Comparison of ENCODE assay signal across 1 cellular context in the genomic region with DNA sequence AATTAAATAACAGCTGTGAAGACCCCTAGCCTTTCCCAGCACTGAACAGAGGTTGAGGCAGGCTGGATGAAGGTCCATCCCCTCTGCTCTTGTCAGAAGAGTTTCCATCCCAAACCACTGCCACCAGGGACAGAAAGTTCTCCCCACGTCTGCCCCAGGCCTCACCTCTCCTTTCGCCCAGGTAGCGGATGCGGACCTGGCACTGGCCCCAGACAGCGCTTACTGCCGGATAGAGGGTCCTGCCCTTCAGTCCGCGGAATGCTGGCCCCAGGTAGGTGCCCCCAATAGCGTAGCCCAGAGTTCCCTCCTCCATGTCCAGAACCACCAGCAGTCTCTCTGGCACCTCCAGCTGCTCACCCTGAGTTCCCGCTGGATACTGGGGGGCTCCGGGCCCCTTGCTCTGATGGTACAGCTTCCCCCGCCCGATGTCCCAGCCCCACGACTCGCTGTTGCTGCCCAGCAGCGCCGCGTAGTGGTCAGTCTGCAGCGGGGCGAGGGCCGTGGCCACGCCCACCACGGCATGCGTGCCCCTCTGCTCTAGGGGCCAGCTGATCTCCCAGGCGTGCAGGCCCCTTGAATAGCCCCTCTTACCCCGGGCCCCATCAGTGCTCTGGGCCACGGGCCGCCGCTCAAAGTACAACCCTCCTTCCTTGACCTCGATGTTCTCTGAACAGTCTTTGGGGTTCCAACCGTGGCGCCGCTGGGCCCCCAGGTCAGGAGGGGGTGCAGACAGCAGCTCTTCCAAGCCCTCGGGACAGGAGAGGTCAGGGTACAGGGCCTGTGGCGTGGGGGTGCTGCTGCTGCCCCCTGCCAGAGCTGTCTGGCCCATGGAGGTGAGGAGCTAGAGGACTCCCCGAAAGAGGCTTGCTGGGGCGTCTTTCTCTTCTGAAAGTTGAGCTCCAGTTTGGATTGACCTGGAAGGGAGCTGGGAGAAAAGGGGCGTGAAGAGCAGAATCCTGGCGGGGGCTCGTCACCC.
TF ChIP-seq lines count a peak whose summit lies in the region.

No MANE protein-coding gene starts in this region.

TF ChIP-seq in HepG2, 621 proteins besides CTCF, POLR2A, EP300 and RAD21 (continued from another document and continues in another):
- TF ChIP-seq, protein P1, sequence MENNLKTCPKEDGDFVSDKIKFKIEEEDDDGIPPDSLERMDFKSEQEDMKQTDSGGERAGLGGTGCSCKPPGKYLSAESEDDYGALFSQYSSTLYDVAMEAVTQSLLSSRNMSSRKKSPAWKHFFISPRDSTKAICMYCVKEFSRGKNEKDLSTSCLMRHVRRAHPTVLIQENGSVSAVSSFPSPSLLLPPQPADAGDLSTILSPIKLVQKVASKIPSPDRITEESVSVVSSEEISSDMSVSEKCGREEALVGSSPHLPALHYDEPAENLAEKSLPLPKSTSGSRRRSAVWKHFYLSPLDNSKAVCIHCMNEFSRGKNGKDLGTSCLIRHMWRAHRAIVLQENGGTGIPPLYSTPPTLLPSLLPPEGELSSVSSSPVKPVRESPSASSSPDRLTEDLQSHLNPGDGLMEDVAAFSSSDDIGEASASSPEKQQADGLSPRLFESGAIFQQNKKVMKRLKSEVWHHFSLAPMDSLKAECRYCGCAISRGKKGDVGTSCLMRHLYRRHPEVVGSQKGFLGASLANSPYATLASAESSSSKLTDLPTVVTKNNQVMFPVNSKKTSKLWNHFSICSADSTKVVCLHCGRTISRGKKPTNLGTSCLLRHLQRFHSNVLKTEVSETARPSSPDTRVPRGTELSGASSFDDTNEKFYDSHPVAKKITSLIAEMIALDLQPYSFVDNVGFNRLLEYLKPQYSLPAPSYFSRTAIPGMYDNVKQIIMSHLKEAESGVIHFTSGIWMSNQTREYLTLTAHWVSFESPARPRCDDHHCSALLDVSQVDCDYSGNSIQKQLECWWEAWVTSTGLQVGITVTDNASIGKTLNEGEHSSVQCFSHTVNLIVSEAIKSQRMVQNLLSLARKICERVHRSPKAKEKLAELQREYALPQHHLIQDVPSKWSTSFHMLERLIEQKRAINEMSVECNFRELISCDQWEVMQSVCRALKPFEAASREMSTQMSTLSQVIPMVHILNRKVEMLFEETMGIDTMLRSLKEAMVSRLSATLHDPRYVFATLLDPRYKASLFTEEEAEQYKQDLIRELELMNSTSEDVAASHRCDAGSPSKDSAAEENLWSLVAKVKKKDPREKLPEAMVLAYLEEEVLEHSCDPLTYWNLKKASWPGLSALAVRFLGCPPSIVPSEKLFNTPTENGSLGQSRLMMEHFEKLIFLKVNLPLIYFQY (CRISPR knock-in tag; IDR thresholded peaks at IDR 0.05; ENCODE audit: borderline replicate concordance) = no peak
- TF ChIP-seq, protein P2, sequence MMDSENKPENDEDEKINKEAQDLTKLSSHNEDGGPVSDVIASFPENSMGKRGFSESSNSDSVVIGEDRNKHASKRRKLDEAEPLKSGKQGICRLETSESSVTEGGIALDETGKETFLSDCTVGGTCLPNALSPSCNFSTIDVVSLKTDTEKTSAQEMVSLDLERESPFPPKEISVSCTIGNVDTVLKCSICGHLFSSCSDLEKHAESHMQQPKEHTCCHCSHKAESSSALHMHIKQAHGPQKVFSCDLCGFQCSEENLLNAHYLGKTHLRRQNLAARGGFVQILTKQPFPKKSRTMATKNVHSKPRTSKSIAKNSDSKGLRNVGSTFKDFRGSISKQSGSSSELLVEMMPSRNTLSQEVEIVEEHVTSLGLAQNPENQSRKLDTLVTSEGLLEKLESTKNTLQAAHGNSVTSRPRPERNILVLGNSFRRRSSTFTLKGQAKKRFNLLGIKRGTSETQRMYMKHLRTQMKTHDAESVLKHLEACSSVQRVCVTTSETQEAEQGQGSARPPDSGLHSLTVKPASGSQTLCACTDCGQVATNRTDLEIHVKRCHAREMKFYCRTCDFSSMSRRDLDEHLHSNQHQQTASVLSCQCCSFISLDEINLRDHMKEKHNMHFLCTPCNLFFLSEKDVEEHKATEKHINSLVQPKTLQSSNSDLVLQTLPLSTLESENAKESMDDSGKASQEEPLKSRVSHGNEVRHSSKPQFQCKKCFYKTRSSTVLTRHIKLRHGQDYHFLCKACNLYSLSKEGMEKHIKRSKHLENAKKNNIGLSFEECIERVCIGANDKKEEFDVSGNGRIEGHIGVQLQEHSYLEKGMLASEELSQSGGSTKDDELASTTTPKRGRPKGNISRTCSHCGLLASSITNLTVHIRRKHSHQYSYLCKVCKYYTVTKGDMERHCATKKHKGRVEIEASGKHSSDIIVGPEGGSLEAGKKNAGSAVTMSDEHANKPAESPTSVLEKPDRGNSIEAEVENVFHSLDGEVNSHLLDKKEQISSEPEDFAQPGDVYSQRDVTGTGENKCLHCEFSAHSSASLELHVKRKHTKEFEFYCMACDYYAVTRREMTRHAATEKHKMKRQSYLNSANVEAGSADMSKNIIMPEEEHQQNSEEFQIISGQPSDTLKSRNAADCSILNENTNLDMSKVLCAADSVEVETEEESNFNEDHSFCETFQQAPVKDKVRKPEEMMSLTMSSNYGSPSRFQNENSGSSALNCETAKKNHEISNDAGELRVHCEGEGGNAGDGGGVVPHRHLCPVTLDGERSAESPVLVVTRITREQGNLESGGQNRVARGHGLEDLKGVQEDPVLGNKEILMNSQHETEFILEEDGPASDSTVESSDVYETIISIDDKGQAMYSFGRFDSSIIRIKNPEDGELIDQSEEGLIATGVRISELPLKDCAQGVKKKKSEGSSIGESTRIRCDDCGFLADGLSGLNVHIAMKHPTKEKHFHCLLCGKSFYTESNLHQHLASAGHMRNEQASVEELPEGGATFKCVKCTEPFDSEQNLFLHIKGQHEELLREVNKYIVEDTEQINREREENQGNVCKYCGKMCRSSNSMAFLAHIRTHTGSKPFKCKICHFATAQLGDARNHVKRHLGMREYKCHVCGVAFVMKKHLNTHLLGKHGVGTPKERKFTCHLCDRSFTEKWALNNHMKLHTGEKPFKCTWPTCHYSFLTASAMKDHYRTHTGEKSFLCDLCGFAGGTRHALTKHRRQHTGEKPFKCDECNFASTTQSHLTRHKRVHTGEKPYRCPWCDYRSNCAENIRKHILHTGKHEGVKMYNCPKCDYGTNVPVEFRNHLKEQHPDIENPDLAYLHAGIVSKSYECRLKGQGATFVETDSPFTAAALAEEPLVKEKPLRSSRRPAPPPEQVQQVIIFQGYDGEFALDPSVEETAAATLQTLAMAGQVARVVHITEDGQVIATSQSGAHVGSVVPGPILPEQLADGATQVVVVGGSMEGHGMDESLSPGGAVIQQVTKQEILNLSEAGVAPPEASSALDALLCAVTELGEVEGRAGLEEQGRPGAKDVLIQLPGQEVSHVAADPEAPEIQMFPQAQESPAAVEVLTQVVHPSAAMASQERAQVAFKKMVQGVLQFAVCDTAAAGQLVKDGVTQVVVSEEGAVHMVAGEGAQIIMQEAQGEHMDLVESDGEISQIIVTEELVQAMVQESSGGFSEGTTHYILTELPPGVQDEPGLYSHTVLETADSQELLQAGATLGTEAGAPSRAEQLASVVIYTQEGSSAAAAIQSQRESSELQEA (CRISPR knock-in tag; IDR thresholded peaks at IDR 0.05; ENCODE audit: not compliant biosample characterization) = no peak
- no peak for TF ChIP-seq ZNF878 (CRISPR knock-in tag; IDR thresholded peaks at IDR 0.05)
- TF ChIP-seq RARA (CRISPR knock-in tag; IDR thresholded peaks at IDR 0.05) = peak; percentile 38; the same call in 1 of the 2 replicates
- peak; percentile 78; the same call in 1 of the 2 replicates for TF ChIP-seq GATAD1 (CRISPR knock-in tag; IDR thresholded peaks at IDR 0.05)
- TF ChIP-seq ZNF234 (CRISPR knock-in tag; conservative IDR thresholded peaks at IDR 0.05) = no peak
- no peak for TF ChIP-seq ATF1 (CRISPR knock-in tag; IDR thresholded peaks at IDR 0.05)
- TF ChIP-seq, protein P3, sequence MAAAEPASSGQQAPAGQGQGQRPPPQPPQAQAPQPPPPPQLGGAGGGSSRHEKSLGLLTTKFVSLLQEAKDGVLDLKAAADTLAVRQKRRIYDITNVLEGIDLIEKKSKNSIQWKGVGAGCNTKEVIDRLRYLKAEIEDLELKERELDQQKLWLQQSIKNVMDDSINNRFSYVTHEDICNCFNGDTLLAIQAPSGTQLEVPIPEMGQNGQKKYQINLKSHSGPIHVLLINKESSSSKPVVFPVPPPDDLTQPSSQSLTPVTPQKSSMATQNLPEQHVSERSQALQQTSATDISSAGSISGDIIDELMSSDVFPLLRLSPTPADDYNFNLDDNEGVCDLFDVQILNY (CRISPR knock-in tag; conservative IDR thresholded peaks at IDR 0.05) = peak; percentile 36; the same call in 1 of the 2 replicates
- peak; percentile 81 for TF ChIP-seq HOXA7 (CRISPR knock-in tag; IDR thresholded peaks at IDR 0.05)
- TF ChIP-seq, protein P4, sequence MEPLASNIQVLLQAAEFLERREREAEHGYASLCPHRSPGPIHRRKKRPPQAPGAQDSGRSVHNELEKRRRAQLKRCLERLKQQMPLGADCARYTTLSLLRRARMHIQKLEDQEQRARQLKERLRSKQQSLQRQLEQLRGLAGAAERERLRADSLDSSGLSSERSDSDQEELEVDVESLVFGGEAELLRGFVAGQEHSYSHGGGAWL (CRISPR knock-in tag; IDR thresholded peaks at IDR 0.05) = no peak
- TF ChIP-seq CHD4 (IDR thresholded peaks at IDR 0.05; ENCODE audit: borderline replicate concordance, low read length) = no peak; the same call in 1 of the 2 replicates
- no peak for TF ChIP-seq GPN1 (CRISPR knock-in tag; IDR thresholded peaks at IDR 0.05; ENCODE audit: borderline replicate concordance)
- TF ChIP-seq RFX5 (IDR thresholded peaks at IDR 0.05; ENCODE audit: low read depth, low read length) = no peak
- 0 out of 2 replicates have a peak, but pooled peaks have one; percentile 77 for TF ChIP-seq ZNF792 (CRISPR knock-in tag; IDR thresholded peaks at IDR 0.05)
- peak; percentile 73; the same call in 1 of the 2 replicates for TF ChIP-seq HOXD1 (CRISPR knock-in tag; IDR thresholded peaks at IDR 0.05)
- TF ChIP-seq, protein P5, sequence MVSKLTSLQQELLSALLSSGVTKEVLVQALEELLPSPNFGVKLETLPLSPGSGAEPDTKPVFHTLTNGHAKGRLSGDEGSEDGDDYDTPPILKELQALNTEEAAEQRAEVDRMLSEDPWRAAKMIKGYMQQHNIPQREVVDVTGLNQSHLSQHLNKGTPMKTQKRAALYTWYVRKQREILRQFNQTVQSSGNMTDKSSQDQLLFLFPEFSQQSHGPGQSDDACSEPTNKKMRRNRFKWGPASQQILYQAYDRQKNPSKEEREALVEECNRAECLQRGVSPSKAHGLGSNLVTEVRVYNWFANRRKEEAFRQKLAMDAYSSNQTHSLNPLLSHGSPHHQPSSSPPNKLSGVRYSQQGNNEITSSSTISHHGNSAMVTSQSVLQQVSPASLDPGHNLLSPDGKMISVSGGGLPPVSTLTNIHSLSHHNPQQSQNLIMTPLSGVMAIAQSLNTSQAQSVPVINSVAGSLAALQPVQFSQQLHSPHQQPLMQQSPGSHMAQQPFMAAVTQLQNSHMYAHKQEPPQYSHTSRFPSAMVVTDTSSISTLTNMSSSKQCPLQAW (CRISPR knock-in tag; IDR thresholded peaks at IDR 0.05) = peak; percentile 71; the same call in 1 of the 2 replicates
- no peak for TF ChIP-seq ZNF451 (CRISPR knock-in tag; IDR thresholded peaks at IDR 0.05)
- TF ChIP-seq, protein P6, sequence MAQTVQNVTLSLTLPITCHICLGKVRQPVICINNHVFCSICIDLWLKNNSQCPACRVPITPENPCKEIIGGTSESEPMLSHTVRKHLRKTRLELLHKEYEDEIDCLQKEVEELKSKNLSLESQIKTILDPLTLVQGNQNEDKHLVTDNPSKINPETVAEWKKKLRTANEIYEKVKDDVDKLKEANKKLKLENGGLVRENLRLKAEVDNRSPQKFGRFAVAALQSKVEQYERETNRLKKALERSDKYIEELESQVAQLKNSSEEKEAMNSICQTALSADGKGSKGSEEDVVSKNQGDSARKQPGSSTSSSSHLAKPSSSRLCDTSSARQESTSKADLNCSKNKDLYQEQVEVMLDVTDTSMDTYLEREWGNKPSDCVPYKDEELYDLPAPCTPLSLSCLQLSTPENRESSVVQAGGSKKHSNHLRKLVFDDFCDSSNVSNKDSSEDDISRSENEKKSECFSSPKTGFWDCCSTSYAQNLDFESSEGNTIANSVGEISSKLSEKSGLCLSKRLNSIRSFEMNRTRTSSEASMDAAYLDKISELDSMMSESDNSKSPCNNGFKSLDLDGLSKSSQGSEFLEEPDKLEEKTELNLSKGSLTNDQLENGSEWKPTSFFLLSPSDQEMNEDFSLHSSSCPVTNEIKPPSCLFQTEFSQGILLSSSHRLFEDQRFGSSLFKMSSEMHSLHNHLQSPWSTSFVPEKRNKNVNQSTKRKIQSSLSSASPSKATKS (CRISPR knock-in tag; IDR thresholded peaks at IDR 0.05) = no peak
- TF ChIP-seq, protein P7, sequence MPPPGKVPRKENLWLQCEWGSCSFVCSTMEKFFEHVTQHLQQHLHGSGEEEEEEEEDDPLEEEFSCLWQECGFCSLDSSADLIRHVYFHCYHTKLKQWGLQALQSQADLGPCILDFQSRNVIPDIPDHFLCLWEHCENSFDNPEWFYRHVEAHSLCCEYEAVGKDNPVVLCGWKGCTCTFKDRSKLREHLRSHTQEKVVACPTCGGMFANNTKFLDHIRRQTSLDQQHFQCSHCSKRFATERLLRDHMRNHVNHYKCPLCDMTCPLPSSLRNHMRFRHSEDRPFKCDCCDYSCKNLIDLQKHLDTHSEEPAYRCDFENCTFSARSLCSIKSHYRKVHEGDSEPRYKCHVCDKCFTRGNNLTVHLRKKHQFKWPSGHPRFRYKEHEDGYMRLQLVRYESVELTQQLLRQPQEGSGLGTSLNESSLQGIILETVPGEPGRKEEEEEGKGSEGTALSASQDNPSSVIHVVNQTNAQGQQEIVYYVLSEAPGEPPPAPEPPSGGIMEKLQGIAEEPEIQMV (CRISPR knock-in tag; IDR thresholded peaks at IDR 0.05; ENCODE audit: low read depth) = peak; percentile 88
- TF ChIP-seq MBD4 (IDR thresholded peaks at IDR 0.05; ENCODE audit: borderline replicate concordance, low read length) = no peak
- no peak for TF ChIP-seq SKI (IDR thresholded peaks at IDR 0.05; ENCODE audit: partially characterized antibody)
- no peak for TF ChIP-seq ZNF367 (CRISPR knock-in tag; IDR thresholded peaks at IDR 0.05; ENCODE audit: borderline replicate concordance)
- TF ChIP-seq, protein P8, sequence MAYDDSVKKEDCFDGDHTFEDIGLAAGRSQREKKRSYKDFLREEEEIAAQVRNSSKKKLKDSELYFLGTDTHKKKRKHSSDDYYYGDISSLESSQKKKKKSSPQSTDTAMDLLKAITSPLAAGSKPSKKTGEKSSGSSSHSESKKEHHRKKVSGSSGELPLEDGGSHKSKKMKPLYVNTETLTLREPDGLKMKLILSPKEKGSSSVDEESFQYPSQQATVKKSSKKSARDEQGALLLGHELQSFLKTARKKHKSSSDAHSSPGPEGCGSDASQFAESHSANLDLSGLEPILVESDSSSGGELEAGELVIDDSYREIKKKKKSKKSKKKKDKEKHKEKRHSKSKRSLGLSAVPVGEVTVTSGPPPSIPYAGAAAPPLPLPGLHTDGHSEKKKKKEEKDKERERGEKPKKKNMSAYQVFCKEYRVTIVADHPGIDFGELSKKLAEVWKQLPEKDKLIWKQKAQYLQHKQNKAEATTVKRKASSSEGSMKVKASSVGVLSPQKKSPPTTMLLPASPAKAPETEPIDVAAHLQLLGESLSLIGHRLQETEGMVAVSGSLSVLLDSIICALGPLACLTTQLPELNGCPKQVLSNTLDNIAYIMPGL (CRISPR knock-in tag; IDR thresholded peaks at IDR 0.05; ENCODE audit: borderline replicate concordance in 1 of 2, low read depth in 1 of 2) = peak; percentile 90 to 95
- TF ChIP-seq ELF1 (CRISPR knock-in tag; IDR thresholded peaks at IDR 0.05) = no peak
- TF ChIP-seq NONO (IDR thresholded peaks at IDR 0.05) = no peak
- peak; percentile 72; the same call in 1 of the 2 replicates for TF ChIP-seq NONO (CRISPR knock-in tag; conservative IDR thresholded peaks at IDR 0.05)
- no peak; the same call in 1 of the 2 replicates for TF ChIP-seq ZNF850 (CRISPR knock-in tag; conservative IDR thresholded peaks at IDR 0.05)
- no peak for TF ChIP-seq ZNF772 (CRISPR knock-in tag; IDR thresholded peaks at IDR 0.05)
- TF ChIP-seq, protein P9, sequence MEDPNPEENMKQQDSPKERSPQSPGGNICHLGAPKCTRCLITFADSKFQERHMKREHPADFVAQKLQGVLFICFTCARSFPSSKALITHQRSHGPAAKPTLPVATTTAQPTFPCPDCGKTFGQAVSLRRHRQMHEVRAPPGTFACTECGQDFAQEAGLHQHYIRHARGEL (CRISPR knock-in tag; IDR thresholded peaks at IDR 0.05) = no peak
- peak; percentile 78; the same call in 1 of the 2 replicates for TF ChIP-seq YEATS4 (CRISPR knock-in tag; IDR thresholded peaks at IDR 0.05; ENCODE audit: borderline replicate concordance)
- TF ChIP-seq ZEB1 (IDR thresholded peaks at IDR 0.05; ENCODE audit: insufficient replicate concordance, low read depth) = no peak
